In the genomic region with DNA sequence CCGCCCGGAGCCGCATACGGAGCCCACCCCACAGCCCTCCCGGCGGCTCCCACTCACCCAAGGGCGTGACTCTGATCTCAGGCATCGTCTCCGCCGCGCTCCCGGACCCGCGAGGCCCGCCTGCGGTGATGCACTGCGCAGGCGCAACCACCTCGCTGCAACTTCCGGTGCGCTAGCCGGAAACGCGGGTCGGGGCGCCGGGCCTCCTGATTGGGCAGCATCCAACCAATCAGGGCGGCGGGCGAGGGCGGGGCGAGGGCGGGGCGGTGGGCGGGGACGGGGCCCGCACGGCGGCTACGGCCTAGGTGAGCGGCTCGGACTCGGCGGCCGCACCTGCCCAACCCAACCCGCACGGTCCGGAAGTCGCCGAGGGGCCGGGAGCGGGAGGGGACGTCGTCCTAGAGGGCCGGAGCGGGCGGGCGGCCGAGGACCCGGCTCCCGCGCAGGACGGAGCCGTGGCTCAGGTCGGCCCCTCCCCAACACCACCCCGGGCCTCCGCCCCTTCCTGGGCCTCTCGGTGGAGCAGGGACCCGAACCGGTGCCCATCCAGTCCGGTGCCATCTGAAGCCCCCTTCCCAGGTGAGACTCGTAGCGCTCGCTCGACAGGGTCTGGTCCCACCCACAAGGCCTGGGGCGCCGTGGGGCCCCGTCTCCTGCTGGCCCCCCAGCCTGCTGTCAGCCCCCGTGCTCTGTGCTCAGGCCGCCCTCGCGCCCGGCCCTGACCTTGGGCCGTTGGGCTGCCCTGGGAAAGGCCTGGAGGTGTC, we compare ENCODE assay signal across 1 cellular context.
TF ChIP-seq lines count a peak whose summit lies in the region.

CPTP (plus strand) TSS at position 279 of the 764 bp plus-strand sequence. CDS start 2,109 bp downstream, outside the sequence.
INTS11 (minus strand) TSS at position 137 of the 764 bp plus-strand sequence; CDS start at position 85, 52 bp downstream.

TF ChIP-seq in HepG2, 621 proteins besides CTCF, POLR2A, EP300 and RAD21 (continued from another document and continues in another):
- TF ChIP-seq, protein P1, sequence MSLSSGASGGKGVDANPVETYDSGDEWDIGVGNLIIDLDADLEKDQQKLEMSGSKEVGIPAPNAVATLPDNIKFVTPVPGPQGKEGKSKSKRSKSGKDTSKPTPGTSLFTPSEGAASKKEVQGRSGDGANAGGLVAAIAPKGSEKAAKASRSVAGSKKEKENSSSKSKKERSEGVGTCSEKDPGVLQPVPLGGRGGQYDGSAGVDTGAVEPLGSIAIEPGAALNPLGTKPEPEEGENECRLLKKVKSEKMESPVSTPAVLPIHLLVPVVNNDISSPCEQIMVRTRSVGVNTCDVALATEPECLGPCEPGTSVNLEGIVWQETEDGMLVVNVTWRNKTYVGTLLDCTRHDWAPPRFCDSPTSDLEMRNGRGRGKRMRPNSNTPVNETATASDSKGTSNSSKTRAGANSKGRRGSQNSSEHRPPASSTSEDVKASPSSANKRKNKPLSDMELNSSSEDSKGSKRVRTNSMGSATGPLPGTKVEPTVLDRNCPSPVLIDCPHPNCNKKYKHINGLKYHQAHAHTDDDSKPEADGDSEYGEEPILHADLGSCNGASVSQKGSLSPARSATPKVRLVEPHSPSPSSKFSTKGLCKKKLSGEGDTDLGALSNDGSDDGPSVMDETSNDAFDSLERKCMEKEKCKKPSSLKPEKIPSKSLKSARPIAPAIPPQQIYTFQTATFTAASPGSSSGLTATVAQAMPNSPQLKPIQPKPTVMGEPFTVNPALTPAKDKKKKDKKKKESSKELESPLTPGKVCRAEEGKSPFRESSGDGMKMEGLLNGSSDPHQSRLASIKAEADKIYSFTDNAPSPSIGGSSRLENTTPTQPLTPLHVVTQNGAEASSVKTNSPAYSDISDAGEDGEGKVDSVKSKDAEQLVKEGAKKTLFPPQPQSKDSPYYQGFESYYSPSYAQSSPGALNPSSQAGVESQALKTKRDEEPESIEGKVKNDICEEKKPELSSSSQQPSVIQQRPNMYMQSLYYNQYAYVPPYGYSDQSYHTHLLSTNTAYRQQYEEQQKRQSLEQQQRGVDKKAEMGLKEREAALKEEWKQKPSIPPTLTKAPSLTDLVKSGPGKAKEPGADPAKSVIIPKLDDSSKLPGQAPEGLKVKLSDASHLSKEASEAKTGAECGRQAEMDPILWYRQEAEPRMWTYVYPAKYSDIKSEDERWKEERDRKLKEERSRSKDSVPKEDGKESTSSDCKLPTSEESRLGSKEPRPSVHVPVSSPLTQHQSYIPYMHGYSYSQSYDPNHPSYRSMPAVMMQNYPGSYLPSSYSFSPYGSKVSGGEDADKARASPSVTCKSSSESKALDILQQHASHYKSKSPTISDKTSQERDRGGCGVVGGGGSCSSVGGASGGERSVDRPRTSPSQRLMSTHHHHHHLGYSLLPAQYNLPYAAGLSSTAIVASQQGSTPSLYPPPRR (CRISPR knock-in tag; IDR thresholded peaks at IDR 0.05; ENCODE audit: borderline replicate concordance), result peak; percentile 53; the same call in 1 of the 2 replicates
- TF ChIP-seq HNRNPLL (IDR thresholded peaks at IDR 0.05; ENCODE audit: low read depth, low read length, poor library complexity, severe bottlenecking) (peak; percentile 44), ZNF280B (CRISPR knock-in tag; IDR thresholded peaks at IDR 0.05; ENCODE audit: borderline replicate concordance) (0 out of 2 replicates have a peak, but pooled peaks have one; percentile 24), ZSCAN29 (CRISPR knock-in tag; conservative IDR thresholded peaks at IDR 0.05) (no peak), NKX3-1 (CRISPR knock-in tag; IDR thresholded peaks at IDR 0.05) (peak; percentile 31; the same call in 1 of the 2 replicates), ZFP41 (CRISPR knock-in tag; IDR thresholded peaks at IDR 0.05; ENCODE audit: borderline replicate concordance) (no peak), SMAD9 (CRISPR knock-in tag; IDR thresholded peaks at IDR 0.05) (no peak), ZNF317 (CRISPR knock-in tag; IDR thresholded peaks at IDR 0.05) (peak; percentile 63), ZNF138 (CRISPR knock-in tag; IDR thresholded peaks at IDR 0.05; ENCODE audit: low read depth) (0 out of 2 replicates have a peak, but pooled peaks have one; percentile 70), SAFB2 (CRISPR knock-in tag; IDR thresholded peaks at IDR 0.05; ENCODE audit: borderline replicate concordance, low read depth) (0 out of 2 replicates have a peak, but pooled peaks have one; percentile 41), ZNF788 (CRISPR knock-in tag; IDR thresholded peaks at IDR 0.05; ENCODE audit: borderline replicate concordance) (peak; percentile 83; the same call in 1 of the 2 replicates), ZSCAN20 (CRISPR knock-in tag; IDR thresholded peaks at IDR 0.05; ENCODE audit: borderline replicate concordance) (peak; percentile 59; the same call in 1 of the 2 replicates), SNAI1 (CRISPR knock-in tag; IDR thresholded peaks at IDR 0.05; ENCODE audit: borderline replicate concordance) (peak; percentile 46; the same call in 1 of the 2 replicates), ZNF772 (CRISPR knock-in tag; IDR thresholded peaks at IDR 0.05) (peak; percentile 79; the same call in 1 of the 2 replicates), ZKSCAN5 (CRISPR knock-in tag; IDR thresholded peaks at IDR 0.05) (no peak), MAFG (CRISPR knock-in tag; IDR thresholded peaks at IDR 0.05) (no peak), ZBTB43 (CRISPR knock-in tag; conservative IDR thresholded peaks at IDR 0.05) (no peak), LCORL (IDR thresholded peaks at IDR 0.05) (no peak), LCORL (CRISPR knock-in tag; IDR thresholded peaks at IDR 0.05) (peak; percentile 82), KLF6 (CRISPR knock-in tag; IDR thresholded peaks at IDR 0.05) (0 out of 2 replicates have a peak, but pooled peaks have one; percentile 21), NFATC3 (CRISPR knock-in tag; IDR thresholded peaks at IDR 0.05) (peak; percentile 32; the same call in 1 of the 2 replicates), ELF1 (CRISPR knock-in tag; IDR thresholded peaks at IDR 0.05) (peak; percentile 73), MAF1 (CRISPR knock-in tag; IDR thresholded peaks at IDR 0.05; ENCODE audit: borderline replicate concordance) (peak; percentile 77), NCOR1 (IDR thresholded peaks at IDR 0.05; ENCODE audit: borderline replicate concordance, low read length) (peak; percentile 37; the same call in 1 of the 2 replicates), MZF1 (CRISPR knock-in tag; IDR thresholded peaks at IDR 0.05; ENCODE audit: borderline replicate concordance) (no peak), FOXJ3 (CRISPR knock-in tag; IDR thresholded peaks at IDR 0.05; ENCODE audit: borderline replicate concordance) (no peak), MAFK (conservative IDR thresholded peaks at IDR 0.05 in 1 of 2, IDR thresholded peaks at IDR 0.05 in 1 of 2; ENCODE audit: low read length in 2 of 2) (no peak), ZNF501 (CRISPR knock-in tag; IDR thresholded peaks at IDR 0.05) (peak; percentile 82), TCF12 (IDR thresholded peaks at IDR 0.05) (no peak), TCF12 (CRISPR knock-in tag; IDR thresholded peaks at IDR 0.05) (no peak), SRF (IDR thresholded peaks at IDR 0.05; ENCODE audit: low read depth, low read length) (no peak)
- TF ChIP-seq, protein P2, sequence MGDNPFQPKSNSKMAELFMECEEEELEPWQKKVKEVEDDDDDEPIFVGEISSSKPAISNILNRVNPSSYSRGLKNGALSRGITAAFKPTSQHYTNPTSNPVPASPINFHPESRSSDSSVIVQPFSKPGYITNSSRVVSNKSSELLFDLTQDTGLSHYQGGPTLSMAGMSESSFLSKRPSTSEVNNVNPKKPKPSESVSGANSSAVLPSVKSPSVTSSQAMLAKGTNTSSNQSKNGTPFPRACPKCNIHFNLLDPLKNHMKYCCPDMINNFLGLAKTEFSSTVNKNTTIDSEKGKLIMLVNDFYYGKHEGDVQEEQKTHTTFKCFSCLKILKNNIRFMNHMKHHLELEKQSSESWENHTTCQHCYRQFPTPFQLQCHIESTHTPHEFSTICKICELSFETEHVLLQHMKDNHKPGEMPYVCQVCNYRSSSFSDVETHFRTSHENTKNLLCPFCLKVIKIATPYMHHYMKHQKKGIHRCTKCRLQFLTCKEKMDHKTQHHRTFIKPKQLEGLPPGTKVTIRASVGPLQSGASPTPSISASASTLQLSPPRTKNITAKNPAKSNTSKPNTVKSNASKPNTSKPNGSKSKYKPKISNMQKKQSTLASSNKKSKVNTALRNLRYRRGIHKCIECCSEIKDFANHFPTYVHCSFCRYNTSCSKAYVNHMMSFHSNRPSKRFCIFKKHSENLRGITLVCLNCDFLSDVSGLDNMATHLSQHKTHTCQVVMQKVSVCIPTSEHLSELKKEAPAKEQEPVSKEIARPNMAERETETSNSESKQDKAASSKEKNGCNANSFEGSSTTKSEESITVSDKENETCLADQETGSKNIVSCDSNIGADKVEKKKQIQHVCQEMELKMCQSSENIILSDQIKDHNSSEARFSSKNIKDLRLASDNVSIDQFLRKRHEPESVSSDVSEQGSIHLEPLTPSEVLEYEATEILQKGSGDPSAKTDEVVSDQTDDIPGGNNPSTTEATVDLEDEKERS (CRISPR knock-in tag; IDR thresholded peaks at IDR 0.05), result no peak
- TF ChIP-seq, protein P3, sequence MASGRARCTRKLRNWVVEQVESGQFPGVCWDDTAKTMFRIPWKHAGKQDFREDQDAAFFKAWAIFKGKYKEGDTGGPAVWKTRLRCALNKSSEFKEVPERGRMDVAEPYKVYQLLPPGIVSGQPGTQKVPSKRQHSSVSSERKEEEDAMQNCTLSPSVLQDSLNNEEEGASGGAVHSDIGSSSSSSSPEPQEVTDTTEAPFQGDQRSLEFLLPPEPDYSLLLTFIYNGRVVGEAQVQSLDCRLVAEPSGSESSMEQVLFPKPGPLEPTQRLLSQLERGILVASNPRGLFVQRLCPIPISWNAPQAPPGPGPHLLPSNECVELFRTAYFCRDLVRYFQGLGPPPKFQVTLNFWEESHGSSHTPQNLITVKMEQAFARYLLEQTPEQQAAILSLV (CRISPR knock-in tag; IDR thresholded peaks at IDR 0.05; ENCODE audit: borderline replicate concordance), result peak; percentile 51; the same call in 1 of the 2 replicates
- TF ChIP-seq, protein P4, sequence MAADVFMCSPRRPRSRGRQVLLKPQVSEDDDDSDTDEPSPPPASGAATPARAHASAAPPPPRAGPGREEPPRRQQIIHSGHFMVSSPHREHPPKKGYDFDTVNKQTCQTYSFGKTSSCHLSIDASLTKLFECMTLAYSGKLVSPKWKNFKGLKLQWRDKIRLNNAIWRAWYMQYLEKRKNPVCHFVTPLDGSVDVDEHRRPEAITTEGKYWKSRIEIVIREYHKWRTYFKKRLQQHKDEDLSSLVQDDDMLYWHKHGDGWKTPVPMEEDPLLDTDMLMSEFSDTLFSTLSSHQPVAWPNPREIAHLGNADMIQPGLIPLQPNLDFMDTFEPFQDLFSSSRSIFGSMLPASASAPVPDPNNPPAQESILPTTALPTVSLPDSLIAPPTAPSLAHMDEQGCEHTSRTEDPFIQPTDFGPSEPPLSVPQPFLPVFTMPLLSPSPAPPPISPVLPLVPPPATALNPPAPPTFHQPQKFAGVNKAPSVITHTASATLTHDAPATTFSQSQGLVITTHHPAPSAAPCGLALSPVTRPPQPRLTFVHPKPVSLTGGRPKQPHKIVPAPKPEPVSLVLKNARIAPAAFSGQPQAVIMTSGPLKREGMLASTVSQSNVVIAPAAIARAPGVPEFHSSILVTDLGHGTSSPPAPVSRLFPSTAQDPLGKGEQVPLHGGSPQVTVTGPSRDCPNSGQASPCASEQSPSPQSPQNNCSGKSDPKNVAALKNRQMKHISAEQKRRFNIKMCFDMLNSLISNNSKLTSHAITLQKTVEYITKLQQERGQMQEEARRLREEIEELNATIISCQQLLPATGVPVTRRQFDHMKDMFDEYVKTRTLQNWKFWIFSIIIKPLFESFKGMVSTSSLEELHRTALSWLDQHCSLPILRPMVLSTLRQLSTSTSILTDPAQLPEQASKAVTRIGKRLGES (CRISPR knock-in tag; IDR thresholded peaks at IDR 0.05; ENCODE audit: borderline replicate concordance), result no peak
- TF ChIP-seq, protein P5, sequence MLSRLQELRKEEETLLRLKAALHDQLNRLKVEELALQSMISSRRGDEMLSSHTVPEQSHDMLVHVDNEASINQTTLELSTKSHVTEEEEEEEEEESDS (CRISPR knock-in tag; IDR thresholded peaks at IDR 0.05; ENCODE audit: borderline replicate concordance), result no peak
- TF ChIP-seq, protein P6, sequence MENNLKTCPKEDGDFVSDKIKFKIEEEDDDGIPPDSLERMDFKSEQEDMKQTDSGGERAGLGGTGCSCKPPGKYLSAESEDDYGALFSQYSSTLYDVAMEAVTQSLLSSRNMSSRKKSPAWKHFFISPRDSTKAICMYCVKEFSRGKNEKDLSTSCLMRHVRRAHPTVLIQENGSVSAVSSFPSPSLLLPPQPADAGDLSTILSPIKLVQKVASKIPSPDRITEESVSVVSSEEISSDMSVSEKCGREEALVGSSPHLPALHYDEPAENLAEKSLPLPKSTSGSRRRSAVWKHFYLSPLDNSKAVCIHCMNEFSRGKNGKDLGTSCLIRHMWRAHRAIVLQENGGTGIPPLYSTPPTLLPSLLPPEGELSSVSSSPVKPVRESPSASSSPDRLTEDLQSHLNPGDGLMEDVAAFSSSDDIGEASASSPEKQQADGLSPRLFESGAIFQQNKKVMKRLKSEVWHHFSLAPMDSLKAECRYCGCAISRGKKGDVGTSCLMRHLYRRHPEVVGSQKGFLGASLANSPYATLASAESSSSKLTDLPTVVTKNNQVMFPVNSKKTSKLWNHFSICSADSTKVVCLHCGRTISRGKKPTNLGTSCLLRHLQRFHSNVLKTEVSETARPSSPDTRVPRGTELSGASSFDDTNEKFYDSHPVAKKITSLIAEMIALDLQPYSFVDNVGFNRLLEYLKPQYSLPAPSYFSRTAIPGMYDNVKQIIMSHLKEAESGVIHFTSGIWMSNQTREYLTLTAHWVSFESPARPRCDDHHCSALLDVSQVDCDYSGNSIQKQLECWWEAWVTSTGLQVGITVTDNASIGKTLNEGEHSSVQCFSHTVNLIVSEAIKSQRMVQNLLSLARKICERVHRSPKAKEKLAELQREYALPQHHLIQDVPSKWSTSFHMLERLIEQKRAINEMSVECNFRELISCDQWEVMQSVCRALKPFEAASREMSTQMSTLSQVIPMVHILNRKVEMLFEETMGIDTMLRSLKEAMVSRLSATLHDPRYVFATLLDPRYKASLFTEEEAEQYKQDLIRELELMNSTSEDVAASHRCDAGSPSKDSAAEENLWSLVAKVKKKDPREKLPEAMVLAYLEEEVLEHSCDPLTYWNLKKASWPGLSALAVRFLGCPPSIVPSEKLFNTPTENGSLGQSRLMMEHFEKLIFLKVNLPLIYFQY (CRISPR knock-in tag; IDR thresholded peaks at IDR 0.05; ENCODE audit: borderline replicate concordance), result peak; percentile 15; the same call in 1 of the 2 replicates
